In the genomic region with DNA sequence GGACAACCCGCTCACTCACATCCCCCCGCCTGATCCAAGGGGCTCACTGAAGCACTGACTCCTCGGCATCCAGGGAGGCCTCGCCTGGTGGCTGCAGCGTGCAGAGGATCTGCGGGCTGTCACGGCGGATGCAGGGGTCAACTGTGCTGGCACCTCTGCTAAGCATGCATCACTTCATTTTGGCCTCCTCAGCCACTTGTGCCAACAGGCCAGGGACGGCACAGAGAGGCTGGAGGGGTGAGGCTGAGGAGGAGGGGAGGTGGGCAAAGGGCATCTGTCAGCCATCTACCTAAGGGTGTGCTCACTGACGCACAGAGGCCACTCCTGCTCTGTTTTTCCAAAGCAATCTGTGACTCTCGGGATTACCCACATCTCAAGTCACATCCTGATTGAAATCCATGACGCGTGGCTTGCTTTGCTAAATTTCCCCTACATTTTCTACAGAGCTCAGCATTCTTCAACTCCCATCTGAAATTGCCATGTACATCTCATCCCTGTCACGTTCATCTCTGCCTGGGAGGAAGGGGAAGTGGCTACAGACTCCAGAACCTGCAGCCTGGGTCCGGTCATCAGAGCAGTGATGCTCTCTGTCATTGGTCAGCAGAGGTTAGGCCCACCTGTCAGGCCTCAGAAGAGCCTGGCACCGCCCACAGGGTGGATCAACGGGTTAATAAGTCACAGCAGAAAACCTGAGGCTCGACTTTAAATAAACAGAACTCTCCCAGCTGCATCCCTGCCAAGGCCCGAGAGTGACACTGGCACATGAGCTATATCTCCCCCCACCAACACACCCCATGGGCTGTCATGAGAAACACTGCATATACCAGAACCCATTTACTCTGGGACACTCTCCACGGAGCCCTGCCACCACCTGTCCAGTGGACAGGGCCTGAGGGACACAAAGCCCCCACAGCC, we compare ENCODE assay signal across 7 cellular contexts. TPM values are rescaled to one million over a fixed set of nuclear protein-coding genes. Genes with fewer than 3 reads are reported as not detected.
A peak's percentile ranks its signal among the peaks of the same experiment; 100 is the strongest.
DNase-seq lines count a peak whose midpoint lies in the region; ATAC-seq and TF ChIP-seq lines count a peak whose summit lies in the region.

No MANE protein-coding gene starts in this region.

- H3K9me3 ChIP-seq in heart right ventricle = no peaks in the 10 kb centered on the region

- peaks cover 0 to 5% (median 0%) of the 10 kb centered on the region in 9 donors for H3K36me3 ChIP-seq in heart right ventricle

- 61 to 65% methylated on average over 20 of the region's 20 CpGs for WGBS in heart right ventricle, 2 donors

- H3K27me3 ChIP-seq in heart right ventricle = no peaks in the 10 kb centered on the region

- DNase-seq in NCI-H510A treated with DMSO at 0.1 percent for 48 hours (lab: John Stamatoyannopoulos, UW) = peak; percentile 68
- DNase-seq in heart right ventricle = no peak
- no peak for DNase-seq in sciatic nerve (ENCODE audit: low spot score)
- no peak for DNase-seq in stimulated activated CD4-positive, alpha-beta T cell treated with anti-CD3 and anti-CD28 coated beads, Interleukin-4, amount 100 ng/mL, for 24 hours
- DNase-seq in nucleus accumbens (lab: John Stamatoyannopoulos, UW) = no peak

- ATAC-seq in GM19438 (IDR thresholded peaks at IDR 0.05; ENCODE audit: low read depth, unreplicated experiment) (peak; percentile 84), heart right ventricle (peak in 1 of 8 donors; percentile 1), sciatic nerve (no peak)

- TF ChIP-seq CTCF in heart right ventricle (IDR thresholded peaks at IDR 0.05) = no peak

- H3K27ac ChIP-seq in heart right ventricle = peak overlapping the region in 9 of 10 donors; percentile 32 to 90 (median 66)
- peak overlapping the region in 12 of 21 experiments; percentile 11 to 78 (median 50) for H3K27ac ChIP-seq in skin epidermis

- intact Hi-C loops in heart right ventricle (cut with DNase I) = loop anchor here in 2 of 10 donors (5.0 kb wide), 2 partner anchors 37 to 42 kb away; no protein-coding TSS in a partner anchor
- intact Hi-C loops in sciatic nerve (cut with DNase I) = no loop called here

- H3K4me1 ChIP-seq in heart right ventricle = peaks cover 76 to 100% (median 100%) of the 10 kb centered on the region in 9 donors

- H3K4me3 ChIP-seq in heart right ventricle (no peak overlapping the region), skin epidermis (no peak overlapping the region)

RNA-seq across cellular contexts. Expression of gene ELL, which starts 17.6 kb away (rescaled TPM):
- 10 to 100 TPM in 2 of 10 donors, 1 to 10 TPM in 8; 5.7 to 13.1 (median 7.5) TPM for total RNA-seq in heart right ventricle
- 1 to 10 TPM; 4.0 to 6.7 TPM for polyA plus RNA-seq in heart right ventricle
- total RNA-seq in sciatic nerve = 28.9 TPM

RNA-seq across cellular contexts. Expression of gene FKBP8, which starts 39.1 kb away (rescaled TPM):
- 100 to 1,000 TPM; 132 to 196 (median 151) TPM for total RNA-seq in heart right ventricle
- polyA plus RNA-seq in heart right ventricle = 100 to 1,000 TPM; 153 to 308 TPM
- total RNA-seq in sciatic nerve = 296 TPM

RNA-seq across cellular contexts. Expression of gene KXD1, which starts 53.4 kb away (rescaled TPM):
- total RNA-seq in heart right ventricle (10 to 100 TPM; 35.6 to 63.9 (median 45.6) TPM), sciatic nerve (97.2 TPM)
- 10 to 100 TPM; 41.2 to 88.6 TPM for polyA plus RNA-seq in heart right ventricle
